In the genomic region with DNA sequence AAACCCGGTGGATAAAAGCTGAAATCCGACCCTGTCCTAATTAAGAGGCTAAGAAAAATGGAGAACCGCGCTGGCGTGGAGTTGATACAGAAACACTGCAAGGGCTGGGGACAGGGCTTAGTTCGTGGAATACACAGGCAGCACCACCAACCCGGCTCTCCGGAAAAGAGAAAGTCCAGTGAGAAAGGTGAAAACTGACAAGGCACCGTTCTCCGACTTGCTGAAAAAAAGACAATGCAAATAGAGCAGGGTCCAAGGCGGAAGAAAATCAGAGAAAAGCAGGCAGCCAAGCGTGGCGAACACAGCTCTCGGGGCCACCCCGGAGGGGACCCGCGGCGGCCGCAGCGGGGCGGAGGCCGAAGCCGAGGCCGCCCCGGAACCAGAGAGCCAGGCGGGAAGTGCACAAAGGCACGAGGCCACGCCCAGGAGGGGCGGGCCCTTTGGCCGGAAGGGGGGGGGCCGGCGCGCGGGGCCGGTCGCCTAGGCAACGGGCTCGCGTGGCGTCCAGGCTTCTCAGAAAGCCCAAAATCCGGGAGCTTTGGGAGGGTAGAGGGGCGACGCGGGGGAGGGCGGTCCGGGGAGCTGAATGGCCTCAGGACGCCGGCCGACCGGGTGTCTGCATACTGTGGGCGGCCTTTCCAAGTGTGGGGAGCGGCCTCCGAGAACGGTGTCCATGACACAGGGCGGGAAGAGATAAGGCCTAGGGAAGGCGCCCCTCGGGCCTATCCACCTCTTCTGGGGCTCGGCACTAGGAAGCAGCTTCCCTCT, we compare ENCODE assay signal across 8 cellular contexts. TPM values are rescaled to one million over a fixed set of nuclear protein-coding genes. Genes with fewer than 3 reads are reported as not detected.
A peak's percentile ranks its signal among the peaks of the same experiment; 100 is the strongest.
DNase-seq lines count a peak whose midpoint lies in the region; ATAC-seq and TF ChIP-seq lines count a peak whose summit lies in the region.

No MANE protein-coding gene starts in this region.

- peaks cover 0 to 2% (median 0%) of the 10 kb centered on the region in 3 donors for H3K36me3 Mint-ChIP-seq in naive thymus-derived CD8-positive, alpha-beta T cell

- TF ChIP-seq CTCF in fibroblast of mammary gland (conservative IDR thresholded peaks at IDR 0.05; ENCODE audit: control insufficient read depth, insufficient read depth, low read depth, low read length), result no peak

- peak overlapping the region; percentile 100 for H3K27ac ChIP-seq in KOPT-K1 (ENCODE audit: low read depth, low read length, poor library complexity, severe bottlenecking)

- H3K4me3 ChIP-seq in fibroblast of mammary gland (ENCODE audit: control insufficient read depth, low read depth, low read length), result peak overlapping the region; percentile 94

- peaks cover 0 to 4% (median 0%) of the 10 kb centered on the region in 5 donors for H3K27me3 Mint-ChIP-seq in naive thymus-derived CD8-positive, alpha-beta T cell

- POLR2A ChIA-PET in naive thymus-derived CD8-positive, alpha-beta T cell (lab: Charles Lee), result interaction anchor here (0.7 to 4.6 kb wide), 16 partner anchors 9 to 473 kb away, joined by 3 to 77 read pairs (median 4); partner anchors contain the start of genes ANKRD10, NAXD and RAB20

- peaks cover 6 to 29% (median 18%) of the 10 kb centered on the region in 4 donors for H3K4me1 Mint-ChIP-seq in naive thymus-derived CD8-positive, alpha-beta T cell

- peaks cover 0 to 4% (median 0%) of the 10 kb centered on the region in 9 donors for H3K9me3 Mint-ChIP-seq in naive thymus-derived CD8-positive, alpha-beta T cell

- ATAC-seq in GM21737 (IDR thresholded peaks at IDR 0.05; ENCODE audit: unreplicated experiment), result peak; percentile 27
- peak; percentile 15 for ATAC-seq in naive thymus-derived CD8-positive, alpha-beta T cell

- DNase-seq in DMS79 treated with DMSO at 0.1 percent for 48 hours (lab: John Stamatoyannopoulos, UW) (peak; percentile 100), RPMI7951 (ENCODE audit: low read depth) (peak; percentile 83), fibroblast of mammary gland (ENCODE audit: low read depth) (peak; percentile 72)
- peak; percentile 89 for DNase-seq in activated T-helper 9 cell treated with anti-CD3 and anti-CD28 coated beads, Interleukin-2, amount 50 U/mL, for 16 hours (ENCODE audit: low read depth)
- peak in 7 of 10 donors; percentile 78 to 92 (median 88) for DNase-seq in naive thymus-derived CD8-positive, alpha-beta T cell
- peak; percentile 82 to 98 (median 90) for DNase-seq in stimulated activated naive CD4-positive, alpha-beta T cell (lab: John Stamatoyannopoulos, UW)

- H3K9me3 ChIP-seq in KOPT-K1 (ENCODE audit: insufficient read depth, low read length, poor library complexity, severe bottlenecking), result no peaks in the 10 kb centered on the region

- peak overlapping the region; percentile 82 to 99 (median 96) for H3K4me3 Mint-ChIP-seq in naive thymus-derived CD8-positive, alpha-beta T cell

- H3K36me3 ChIP-seq in KOPT-K1 (ENCODE audit: insufficient read depth, low read length), result no peaks in the 10 kb centered on the region

- peak overlapping the region; percentile 96 to 99 (median 98) for H3K27ac Mint-ChIP-seq in naive thymus-derived CD8-positive, alpha-beta T cell

RNA-seq across cellular contexts. Expression of gene ING1, which starts 1.2 kb away (rescaled TPM):
- total RNA-seq in RPMI7951 (2014; rRNA removed; shearing (Covaris generic)), result 11.8 and 12.1 TPM in 2 replicates
- 10 to 100 TPM; 22.5 to 23.9 TPM for total RNA-seq in naive thymus-derived CD8-positive, alpha-beta T cell
- polyA plus RNA-seq in naive thymus-derived CD8-positive, alpha-beta T cell, result 10 to 100 TPM in 2 of 3 donors, 1 to 10 TPM in 1; 7.9 to 17.5 (median 10.7) TPM

RNA-seq across cellular contexts. Expression of gene CARS2, which starts 6.3 kb away (rescaled TPM):
- 35.1 and 40.3 TPM in 2 replicates for total RNA-seq in RPMI7951 (2014; rRNA removed; shearing (Covaris generic))
- total RNA-seq in naive thymus-derived CD8-positive, alpha-beta T cell, result 100 to 1,000 TPM; 110 to 124 TPM
- polyA plus RNA-seq in naive thymus-derived CD8-positive, alpha-beta T cell, result 10 to 100 TPM; 35.9 to 47.1 (median 44.0) TPM

Comparison
In these comparisons a context has a peak if more than half of its experiments do, and no peak if none do; other contexts are left out.
1. Peak in every context shown above with its lines: DNase-seq, ATAC-seq, H3K4me3 ChIP-seq and H3K27ac ChIP-seq.